In genomic region chr3:123037015-123037375, GRCh38 we compare ENCODE assay signal across 24 cellular contexts. TPM values are rescaled to one million over a fixed set of nuclear protein-coding genes. Genes with fewer than 3 reads are reported as not detected.
"Had no signal": no experiment of that assay in that cellular context is flagged by ENCODE, and none has a peak within 500 bp of the region (broad histone marks: within the 10 kb centered on the region; RNA-seq: fewer than 3 reads in every experiment).

No MANE protein-coding gene starts in this region.

- H3K9me3 ChIP-seq: gastrocnemius medialis, psoas muscle, sigmoid colon, testis, transverse colon, vagina had no signal

- H3K4me1 ChIP-seq: sigmoid colon, testis, transverse colon, vagina had no signal

- ATAC-seq: natural killer cell; stimulated activated effector memory CD8-positive, alpha-beta T cell treated with anti-CD3 and anti-CD28 coated beads, Interleukin-12 subunit alpha, Interleukin-12 subunit beta, amount 100 ng/mL, for 72 hours; stimulated activated naive CD8-positive, alpha-beta T cell treated with anti-CD3 and anti-CD28 coated beads, Interleukin-15, Interleukin-2, amounts not matched to agents 100 U/mL and 50 U/mL, for 24 hours had no signal

- DNase-seq: effector CD8-positive, alpha-beta T cell; endodermal cell; kidney; natural killer cell; posterior cingulate gyrus; psoas muscle; right cardiac atrium; sigmoid colon; stimulated activated CD4-positive, alpha-beta T cell treated with anti-CD3 and anti-CD28 coated beads, Interleukin-2, amount 100 ng/mL, for 24 hours; stimulated activated CD4-positive, alpha-beta T cell treated with anti-CD3 and anti-CD28 coated beads, Interleukin-4, amount 100 ng/mL, for 24 hours; stimulated activated naive CD8-positive, alpha-beta T cell treated with anti-CD3 and anti-CD28 coated beads, Interleukin-15, Interleukin-2, amounts not matched to agents 100 U/mL and 50 U/mL, for 24 hours; substantia nigra; testis; transverse colon had no signal

- H3K36me3 ChIP-seq: gastrocnemius medialis, sigmoid colon, transverse colon, vagina had no signal

- H3K4me3 ChIP-seq: gastrocnemius medialis, lung, psoas muscle, sigmoid colon, testis, transverse colon, vagina had no signal

- H3K4me3 Mint-ChIP-seq: dendritic cell treated with granulocyte-macrophage colony-stimulating factor and Interleukin-4, amounts not matched to agents 40 ng/mL and 50 ng/mL, for 4 days; endodermal cell; memory B cell; natural killer cell; stimulated activated effector memory CD8-positive, alpha-beta T cell treated with anti-CD3 and anti-CD28 coated beads, Interleukin-12 subunit alpha, Interleukin-12 subunit beta, amount 100 ng/mL, for 72 hours had no signal

- H3K27me3 ChIP-seq: testis, vagina had no signal

- H3K4me1 Mint-ChIP-seq: memory B cell; natural killer cell; stimulated activated effector memory CD8-positive, alpha-beta T cell treated with anti-CD3 and anti-CD28 coated beads, Interleukin-12 subunit alpha, Interleukin-12 subunit beta, amount 100 ng/mL, for 72 hours had no signal

- H3K9me3 Mint-ChIP-seq: dendritic cell treated with granulocyte-macrophage colony-stimulating factor and Interleukin-4, amounts not matched to agents 40 ng/mL and 50 ng/mL, for 4 days; endodermal cell; memory B cell; natural killer cell; stimulated activated effector memory CD8-positive, alpha-beta T cell treated with anti-CD3 and anti-CD28 coated beads, Interleukin-12 subunit alpha, Interleukin-12 subunit beta, amount 100 ng/mL, for 72 hours had no signal

- H3K36me3 Mint-ChIP-seq: memory B cell; natural killer cell; stimulated activated effector memory CD8-positive, alpha-beta T cell treated with anti-CD3 and anti-CD28 coated beads, Interleukin-12 subunit alpha, Interleukin-12 subunit beta, amount 100 ng/mL, for 72 hours had no signal

- H3K27ac ChIP-seq: epithelial cell of prostate, gastrocnemius medialis, psoas muscle, sigmoid colon, testis, transverse colon, vagina had no signal

- H3K27ac Mint-ChIP-seq: dendritic cell treated with granulocyte-macrophage colony-stimulating factor and Interleukin-4, amounts not matched to agents 40 ng/mL and 50 ng/mL, for 4 days; endodermal cell; memory B cell; natural killer cell; stimulated activated effector memory CD8-positive, alpha-beta T cell treated with anti-CD3 and anti-CD28 coated beads, Interleukin-12 subunit alpha, Interleukin-12 subunit beta, amount 100 ng/mL, for 72 hours had no signal

RNA-seq across cellular contexts. Expression of gene SEMA5B, which starts 9.4 kb away (rescaled TPM):
- total RNA-seq: esophagus mucosa, glomerular endothelial cell, mononuclear cell had no signal
